Comparison of ENCODE assay signal across 8 cellular contexts in the genomic region with DNA sequence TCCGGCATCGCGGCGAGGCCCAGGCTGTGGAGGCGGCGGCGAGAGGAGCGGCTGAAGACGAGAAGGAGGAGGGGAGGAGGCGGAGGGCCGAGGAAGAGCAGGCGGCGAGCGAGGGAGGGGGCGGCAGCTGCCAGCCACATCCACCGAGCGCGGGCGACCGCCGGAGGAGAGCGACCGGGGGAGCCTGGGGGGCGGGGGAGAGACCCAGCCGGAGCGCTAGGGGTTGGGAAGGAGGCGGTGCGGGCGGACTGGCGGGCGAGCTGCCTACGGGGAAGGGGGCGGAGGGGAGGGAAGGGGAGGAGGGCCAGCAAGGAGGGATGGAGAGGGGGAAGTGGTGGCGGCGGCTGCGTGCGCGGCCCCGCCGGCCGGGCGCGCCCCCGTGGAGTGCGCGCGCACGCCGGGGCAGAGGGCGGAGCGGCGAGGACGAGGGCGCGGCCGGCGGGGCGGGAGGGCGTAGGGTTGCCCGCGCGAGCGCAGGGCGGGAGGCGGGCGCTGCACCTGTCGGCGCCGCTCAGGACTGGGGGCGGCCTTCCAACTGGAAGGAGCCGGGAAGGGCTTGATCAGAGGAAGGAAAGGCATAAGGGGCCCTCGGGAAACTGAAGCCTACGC. TPM values are rescaled to one million over a fixed set of nuclear protein-coding genes. Genes with fewer than 3 reads are reported as not detected.
DNase-seq lines count a peak whose midpoint lies in the region; ATAC-seq and TF ChIP-seq lines count a peak whose summit lies in the region.
"Not testable (repeated sequence)": the region's sequence is repeated elsewhere in the genome, so short reads cannot be mapped to it uniquely, and the experiment has no call there.

No MANE protein-coding gene starts in this region.

- DNase-seq in A673 (ENCODE audit: low spot score) (peak; percentile 80), NCI-H2196 (lab: John Stamatoyannopoulos, UW; ENCODE audit: unreplicated experiment) (peak; percentile 71), WERI-Rb-1 (peak; percentile 95), MCF 10A (ENCODE audit: unreplicated experiment) (peak; percentile 69)

- not testable (repeated sequence) for H3K9me3 ChIP-seq in A673 (ENCODE audit: low read depth, low read length, poor library complexity, severe bottlenecking); WERI-Rb-1 (ENCODE audit: severe bottlenecking); iPS-20b (ENCODE audit: insufficient read depth, low read depth, low read length); skeletal muscle tissue (ENCODE audit: control insufficient read depth in 3 of 3, low read length in 3 of 3)

- H3K4me3 ChIP-seq in A673 (ENCODE audit: low read depth, low read length, poor library complexity, severe bottlenecking) (peak overlapping the region; percentile 52), iPS-20b (ENCODE audit: low read length) (peak overlapping the region; percentile 46; the same call in 1 of the 2 replicates), skeletal muscle tissue (ENCODE audit: low read length in 3 of 3) (peak overlapping the region in 1 of 3 donors; percentile 38)
- not testable (repeated sequence) for H3K4me3 ChIP-seq in WERI-Rb-1 (ENCODE audit: low read depth, low read length)

- not testable (repeated sequence) for H3K9ac ChIP-seq in iPS-20b (ENCODE audit: low read depth, low read length)
- H3K9ac ChIP-seq in skeletal muscle tissue (ENCODE audit: low read depth in 1 of 3, low read length in 3 of 3): peak overlapping the region in 2 of 3 donors; percentile 51 to 57

- not testable (repeated sequence) for H3K36me3 ChIP-seq in A673 (ENCODE audit: insufficient read depth, low read length, poor library complexity, severe bottlenecking); WERI-Rb-1; iPS-20b (ENCODE audit: insufficient read depth, low read depth, low read length); skeletal muscle tissue (ENCODE audit: control insufficient read depth in 3 of 3, insufficient read depth in 3 of 3, low read length in 3 of 3)

- not testable (repeated sequence) for H3K27ac ChIP-seq in A673 (ENCODE audit: low read depth, low read length, poor library complexity, severe bottlenecking); WERI-Rb-1; iPS-20b (ENCODE audit: low read length)
- peak overlapping the region; percentile 77 for H3K27ac ChIP-seq in skeletal muscle tissue (ENCODE audit: low read depth, low read length)

- BruUV-seq in A673 (replicated peaks; lab: Mats Ljungman, UMichigan); MCF 10A (replicated peaks; lab: Mats Ljungman, UMichigan): not testable (repeated sequence)

- not testable (repeated sequence) for H3K4me1 Mint-ChIP-seq in MCF 10A (ENCODE audit: insufficient read depth, unreplicated experiment)

- H3K27me3 Mint-ChIP-seq in MCF 10A (ENCODE audit: insufficient read depth, unreplicated experiment): not testable (repeated sequence)

- H3K4me3 Mint-ChIP-seq in MCF 10A (ENCODE audit: unreplicated experiment): peak overlapping the region; percentile 55

- H3K27ac Mint-ChIP-seq in MCF 10A (ENCODE audit: low read depth, unreplicated experiment): not testable (repeated sequence)

- H3K4me1 ChIP-seq in A673 (ENCODE audit: insufficient read depth, low read length, poor library complexity, severe bottlenecking); iPS-20b (ENCODE audit: insufficient read depth, low read length); skeletal muscle tissue (ENCODE audit: control insufficient read depth in 3 of 3, insufficient read depth in 3 of 3, low read length in 3 of 3): not testable (repeated sequence)

- H3K9me3 Mint-ChIP-seq in MCF 10A (ENCODE audit: unreplicated experiment): not testable (repeated sequence)

- not testable (repeated sequence) for H3K27me3 ChIP-seq in A673 (replicated peaks; ENCODE audit: insufficient read depth, low read depth, low read length, poor library complexity); WERI-Rb-1 (ENCODE audit: insufficient read depth, low read depth, severe bottlenecking); iPS-20b (ENCODE audit: insufficient read depth, low read length); skeletal muscle tissue (ENCODE audit: control insufficient read depth in 3 of 3, insufficient read depth in 3 of 3, low read length in 3 of 3)

- POLR2A ChIA-PET in A673 (lab: Charles Lee; ENCODE audit: low non-redundant PET); MCF 10A (lab: Yijun Ruan, JAX): not testable (repeated sequence)

- intact Hi-C loops in A673 (cut with micrococcal nuclease; ENCODE audit: unreplicated experiment); MCF 10A (cut with micrococcal nuclease): not testable (repeated sequence)

- CTCF ChIA-PET in A673 (lab: Charles Lee); MCF 10A (lab: Yijun Ruan, JAX): not testable (repeated sequence)

- ATAC-seq in GM18868 (IDR thresholded peaks at IDR 0.05; ENCODE audit: unreplicated experiment) (peak; percentile 68), HG03095 (IDR thresholded peaks at IDR 0.05; ENCODE audit: unreplicated experiment) (peak; percentile 52)

- not testable (repeated sequence) for H3K36me3 Mint-ChIP-seq in MCF 10A (ENCODE audit: insufficient read depth, unreplicated experiment)

- not testable (repeated sequence) for TF ChIP-seq CTCF in A673 (conservative IDR thresholded peaks at IDR 0.05; ENCODE audit: low read depth, low read length); WERI-Rb-1 (IDR thresholded peaks at IDR 0.05; ENCODE audit: low read depth, low read length); MCF 10A (IDR thresholded peaks at IDR 0.05; ENCODE audit: unreplicated experiment)

RNA-seq across cellular contexts. Expression of a gene that starts 39.9 kb away (rescaled TPM):
- total RNA-seq in A673 (2021) (34.4 and 36.5 TPM in 2 replicates), MCF 10A (2022) (37.2 and 48.4 TPM in 2 replicates), skeletal muscle tissue (45.4 TPM)
